In genomic region chr5:69092969-69093368, GRCh38 we compare ENCODE assay signal across 12 cellular contexts. TPM values are rescaled to one million over a fixed set of nuclear protein-coding genes. Genes with fewer than 3 reads are reported as not detected.
A peak's percentile ranks its signal among the peaks of the same experiment; 100 is the strongest.
DNase-seq lines count a peak whose midpoint lies in the region; ATAC-seq, FAIRE-seq and TF ChIP-seq lines count a peak whose summit lies in the region.
"Had no signal": no experiment of that assay in that cellular context is flagged by ENCODE, and none has a peak within 500 bp of the region (broad histone marks: within the 10 kb centered on the region; RNA-seq: fewer than 3 reads in every experiment).

No MANE protein-coding gene starts in this region.

- TF ChIP-seq CTCF in IMR-90 (conservative IDR thresholded peaks at IDR 0.05; ENCODE audit: low read depth, low read length) (no peak), astrocyte (IDR thresholded peaks at IDR 0.05; ENCODE audit: insufficient read depth, low read depth, low read length) (no peak), tibial artery (IDR thresholded peaks at IDR 0.05) (no peak)

- dilution Hi-C loops in IMR-90 (cut with HindIII; ENCODE audit: low sequenced_read_pairs, unreplicated experiment), result no loop called here

- H3K36me3 ChIP-seq in IMR-90 (ENCODE audit: control insufficient read depth, insufficient read depth, low read length) (peaks cover 4% of the 10 kb centered on the region; the same call in 1 of the 2 replicates), astrocyte (ENCODE audit: insufficient read depth, low read length) (peaks cover 5% of the 10 kb centered on the region), neuronal stem cell (replicated peaks in 1 of 2; ENCODE audit: control insufficient read depth in 2 of 2, insufficient read depth in 2 of 2, low read length in 2 of 2) (peaks cover 0 to 23% of the 10 kb centered on the region in 2 donors), tibial artery (no peaks in the 10 kb centered on the region)
- H3K36me3 ChIP-seq: sigmoid colon had no signal

- H3K27me3 Mint-ChIP-seq in activated CD4-positive, alpha-beta T cell treated with anti-CD3 and anti-CD28 coated beads, Interleukin-2, amount 10 ng/mL, durations not matched to agents 24 days and 14 days, result no peaks in the 10 kb centered on the region
- no peaks in the 10 kb centered on the region for H3K27me3 Mint-ChIP-seq in astrocyte (ENCODE audit: low read depth, unreplicated experiment)
- H3K27me3 Mint-ChIP-seq: effector memory CD8-positive, alpha-beta T cell had no signal

- no peak for DNase-seq in activated CD4-positive, alpha-beta T cell treated with anti-CD3 and anti-CD28 coated beads, Interleukin-2, amount 10 ng/mL, durations not matched to agents 24 days and 14 days
- no peak for DNase-seq in activated CD4-positive, alpha-beta T cell treated with anti-CD3 and anti-CD28 coated beads for 1 hour
- DNase-seq in IMR-90 (no peak), astrocyte (ENCODE audit: low read depth) (no peak), neuronal stem cell (ENCODE audit: low spot score) (no peak), COLO668 (lab: John Stamatoyannopoulos, UW; ENCODE audit: unreplicated experiment) (no peak), tibial artery (no peak)
- DNase-seq: kidney had no signal

- H3K4ac ChIP-seq in IMR-90 (ENCODE audit: low read depth, low read length), result no peak overlapping the region
- H3K4ac ChIP-seq in neuronal stem cell (ENCODE audit: low read length), result no peak overlapping the region

- intact Hi-C loops in activated CD4-positive, alpha-beta T cell treated with anti-CD3 and anti-CD28 coated beads, Interleukin-2, amount 10 ng/mL, durations not matched to agents 24 days and 14 days (cut with micrococcal nuclease), result loop anchor here (1.0 to 2.0 kb wide), 7 partner anchors 50 to 276 kb away; partner anchors contain the start of genes AK6, CCDC125, CCNB1 and CDK7
- intact Hi-C loops in IMR-90 (cut with micrococcal nuclease), result loop anchor here (2.0 to 10.0 kb wide), 4 partner anchors 46 to 276 kb away; partner anchors contain the start of genes AK6, RAD17 and TAF9
- intact Hi-C loops in tibial artery (cut with DNase I; ENCODE audit: low total_unique reads), result loop anchor here (5.0 to 10.0 kb wide), 2 partner anchors 122 to 274 kb away; partner anchors contain the start of genes AK6, RAD17 and TAF9

- H2BK5ac ChIP-seq in IMR-90 (ENCODE audit: low read depth, low read length, poor library complexity, severe bottlenecking) (no peak overlapping the region), neuronal stem cell (ENCODE audit: low read length) (no peak overlapping the region)

- no peak overlapping the region for H3K23ac ChIP-seq in IMR-90 (ENCODE audit: low read depth, low read length)
- H3K23ac ChIP-seq in neuronal stem cell (ENCODE audit: low read depth, low read length, poor library complexity), result no peak overlapping the region

- CTCF ChIA-PET in IMR-90 (lab: Yijun Ruan, JAX), result interaction anchor here (0.6 to 1.6 kb wide), 10 partner anchors 9 to 279 kb away, joined by 3 to 27 read pairs (median 4); partner anchors contain the start of gene CENPH

- no peak overlapping the region for H3K4me2 ChIP-seq in IMR-90 (ENCODE audit: low read depth, low read length)
- peak overlapping the region; percentile 66 for H3K4me2 ChIP-seq in astrocyte (ENCODE audit: low read length)
- no peak overlapping the region for H3K4me2 ChIP-seq in neuronal stem cell (ENCODE audit: insufficient read depth, low read length, poor library complexity, severe bottlenecking)

- H2BK15ac ChIP-seq in IMR-90 (ENCODE audit: low read depth, low read length) (no peak overlapping the region), neuronal stem cell (ENCODE audit: low read length) (no peak overlapping the region)

- H3K4me1 ChIP-seq in IMR-90 (ENCODE audit: control insufficient read depth, insufficient read depth, low read length), result peaks cover 3% of the 10 kb centered on the region; the same call in 1 of the 2 replicates
- peaks cover 11% of the 10 kb centered on the region for H3K4me1 ChIP-seq in astrocyte (ENCODE audit: insufficient read depth, low read length)
- peaks cover 0 to 1% of the 10 kb centered on the region in 2 donors for H3K4me1 ChIP-seq in neuronal stem cell (ENCODE audit: control insufficient read depth in 2 of 2, insufficient read depth in 1 of 2, low read depth in 1 of 2, low read length in 2 of 2)
- H3K4me1 ChIP-seq in tibial artery, result peaks cover 0 to 24% (median 11%) of the 10 kb centered on the region in 4 donors

- no peak overlapping the region for H2AK9ac ChIP-seq in IMR-90 (replicated peaks; ENCODE audit: low read depth, low read length, poor library complexity)

- no CpG with 5 or more reads among the region's 6 CpGs for WGBS in IMR-90 (ENCODE audit: extremely low coverage in 2 of 2, insufficient read length in 1 of 2), 2 experiments
- no CpG with 5 or more reads among the region's 6 CpGs for WGBS in neuronal stem cell (ENCODE audit: extremely low coverage in 2 of 2, insufficient read length in 2 of 2, insufficient replicate concordance in 1 of 2), 2 donors

- H3K27ac ChIP-seq in IMR-90 (ENCODE audit: insufficient read depth, low read length) (no peak overlapping the region), astrocyte (ENCODE audit: low read depth, low read length) (no peak overlapping the region), neuronal stem cell (replicated peaks; ENCODE audit: low read length) (no peak overlapping the region), tibial artery (peak overlapping the region in 1 of 2 donors; percentile 99)
- H3K27ac ChIP-seq: brain microvascular endothelial cell had no signal

- H2BK12ac ChIP-seq in neuronal stem cell (ENCODE audit: low read length), result no peak overlapping the region

- no peak overlapping the region for H4K91ac ChIP-seq in IMR-90 (ENCODE audit: insufficient read depth, low read depth, low read length)
- H4K91ac ChIP-seq in neuronal stem cell (ENCODE audit: low read depth, low read length, poor library complexity), result no peak overlapping the region

- peaks cover 40% of the 10 kb centered on the region for H3K79me2 ChIP-seq in astrocyte (ENCODE audit: insufficient read depth, low read length)

- no peak overlapping the region for H3K18ac ChIP-seq in IMR-90 (ENCODE audit: low read depth, low read length)
- no peak overlapping the region for H3K18ac ChIP-seq in neuronal stem cell (ENCODE audit: low read length)

- no TSS peak for BruUV-seq in IMR-90 (replicated peaks; lab: Mats Ljungman, UMichigan)

- no peak overlapping the region for H3K4me3 Mint-ChIP-seq in activated CD4-positive, alpha-beta T cell treated with anti-CD3 and anti-CD28 coated beads, Interleukin-2, amount 10 ng/mL, durations not matched to agents 24 days and 14 days
- peak overlapping the region; percentile 50 for H3K4me3 Mint-ChIP-seq in astrocyte (ENCODE audit: unreplicated experiment)

- H3K9me3 Mint-ChIP-seq in activated CD4-positive, alpha-beta T cell treated with anti-CD3 and anti-CD28 coated beads, Interleukin-2, amount 10 ng/mL, durations not matched to agents 24 days and 14 days, result no peaks in the 10 kb centered on the region
- no peaks in the 10 kb centered on the region for H3K9me3 Mint-ChIP-seq in astrocyte (ENCODE audit: unreplicated experiment)
- H3K9me3 Mint-ChIP-seq: effector memory CD8-positive, alpha-beta T cell had no signal

- H3K36me3 Mint-ChIP-seq in activated CD4-positive, alpha-beta T cell treated with anti-CD3 and anti-CD28 coated beads, Interleukin-2, amount 10 ng/mL, durations not matched to agents 24 days and 14 days (ENCODE audit: low read depth), result peaks cover 24% of the 10 kb centered on the region
- peaks cover 2% of the 10 kb centered on the region for H3K36me3 Mint-ChIP-seq in astrocyte (ENCODE audit: low read depth, unreplicated experiment)

- H3K56ac ChIP-seq in IMR-90 (ENCODE audit: extremely low read depth, insufficient read depth, low read length), result no peak overlapping the region

- no peaks in the 10 kb centered on the region for H3K9me1 ChIP-seq in IMR-90 (ENCODE audit: insufficient read depth, low read length)

- H4K5ac ChIP-seq in IMR-90 (ENCODE audit: low read depth, low read length), result peak overlapping the region; percentile 4; the same call in 1 of the 2 replicates

- H4K8ac ChIP-seq in IMR-90 (ENCODE audit: low read depth in 2 of 2, low read length in 2 of 2) (no peak overlapping the region; a peak in 1 of 4 replicates), neuronal stem cell (ENCODE audit: low read depth, low read length) (no peak overlapping the region)

- H3K79me1 ChIP-seq in IMR-90 (ENCODE audit: low read depth in 1 of 2, low read length in 2 of 2) (peaks cover 13 to 26% of the 10 kb centered on the region in 2 experiments), neuronal stem cell (ENCODE audit: low read depth, low read length) (peaks cover 3% of the 10 kb centered on the region)

- FAIRE-seq in astrocyte (lab: Jason Lieb, UNC), result no peak

- H3K9ac ChIP-seq in IMR-90 (ENCODE audit: low read depth, low read length) (no peak overlapping the region), astrocyte (ENCODE audit: low read length) (no peak overlapping the region), neuronal stem cell (ENCODE audit: low read depth, low read length, poor library complexity) (no peak overlapping the region)

- H2BK120ac ChIP-seq in IMR-90 (ENCODE audit: low read depth, low read length), result no peak overlapping the region
- no peak overlapping the region for H2BK120ac ChIP-seq in neuronal stem cell (ENCODE audit: low read depth, low read length)

- no peaks in the 10 kb centered on the region for H3K9me3 ChIP-seq in IMR-90 (ENCODE audit: control insufficient read depth, insufficient read depth, low read length)
- H3K9me3 ChIP-seq in astrocyte (ENCODE audit: insufficient read depth, low read depth, low read length), result no peaks in the 10 kb centered on the region
- H3K9me3 ChIP-seq in neuronal stem cell (replicated peaks in 1 of 2; ENCODE audit: control insufficient read depth in 2 of 2, insufficient read depth in 1 of 2, low read depth in 1 of 2, low read length in 2 of 2), result no peaks in the 10 kb centered on the region
- H3K9me3 ChIP-seq in tibial artery, result no peaks in the 10 kb centered on the region
- H3K9me3 ChIP-seq: sigmoid colon had no signal

- no peak overlapping the region for H2AK5ac ChIP-seq in IMR-90 (ENCODE audit: low read depth, low read length)
- H2AK5ac ChIP-seq in neuronal stem cell (ENCODE audit: low read depth, low read length), result no peak overlapping the region

- H3K14ac ChIP-seq in IMR-90 (replicated peaks; ENCODE audit: low read depth, low read length) (no peak overlapping the region), neuronal stem cell (ENCODE audit: low read length) (no peak overlapping the region)

- no peak for TF ChIP-seq RAD21 in IMR-90 (IDR thresholded peaks at IDR 0.05; ENCODE audit: low read length)

- no peak for ATAC-seq in IMR-90 (ENCODE audit: low read depth)
- ATAC-seq in GM19452 (IDR thresholded peaks at IDR 0.05; ENCODE audit: unreplicated experiment), result no peak

- no peak for TF ChIP-seq POLR2A in IMR-90 (IDR thresholded peaks at IDR 0.05; ENCODE audit: low read depth, low read length)

- H4K20me1 ChIP-seq in IMR-90 (ENCODE audit: insufficient read depth, low read length) (peaks cover 4% of the 10 kb centered on the region; the same call in 1 of the 2 replicates), astrocyte (ENCODE audit: insufficient read depth, low read length) (peaks cover 13% of the 10 kb centered on the region)

- H2AFZ ChIP-seq in IMR-90 (replicated peaks; ENCODE audit: low read length, poor library complexity), result no peak overlapping the region
- no peak overlapping the region for H2AFZ ChIP-seq in astrocyte (ENCODE audit: low read depth, low read length)
- H2AFZ ChIP-seq in neuronal stem cell (ENCODE audit: low read length), result peak overlapping the region; percentile 82

- in situ Hi-C loops in IMR-90 (cut with MboI; ENCODE audit: low sequenced_read_pairs), result no loop called here

- POLR2A ChIA-PET in IMR-90 (lab: Charles Lee; ENCODE audit: unreplicated experiment), result no interaction called here

- H3K27ac Mint-ChIP-seq in activated CD4-positive, alpha-beta T cell treated with anti-CD3 and anti-CD28 coated beads, Interleukin-2, amount 10 ng/mL, durations not matched to agents 24 days and 14 days, result peak overlapping the region; percentile 91
- H3K27ac Mint-ChIP-seq in astrocyte (ENCODE audit: unreplicated experiment), result peak overlapping the region; percentile 47

- no peaks in the 10 kb centered on the region for H3K27me3 ChIP-seq in IMR-90 (ENCODE audit: control insufficient read depth, insufficient read depth, low read length)
- no peaks in the 10 kb centered on the region for H3K27me3 ChIP-seq in astrocyte (ENCODE audit: insufficient read depth, low read length)
- H3K27me3 ChIP-seq in neuronal stem cell (ENCODE audit: control insufficient read depth in 3 of 3, insufficient read depth in 3 of 3, low read depth in 1 of 3, low read length in 3 of 3), result no peaks in the 10 kb centered on the region
- no peaks in the 10 kb centered on the region for H3K27me3 ChIP-seq in tibial artery
- H3K27me3 ChIP-seq: brain microvascular endothelial cell, sigmoid colon had no signal

- H3K4me3 ChIP-seq in IMR-90 (ENCODE audit: insufficient read depth, low read depth, low read length), result no peak overlapping the region
- no peak overlapping the region for H3K4me3 ChIP-seq in astrocyte (ENCODE audit: insufficient read depth, low read depth, low read length)
- no peak overlapping the region for H3K4me3 ChIP-seq in neuronal stem cell (ENCODE audit: low read length in 2 of 2)
- no peak overlapping the region for H3K4me3 ChIP-seq in tibial artery

- H2BK20ac ChIP-seq in IMR-90 (ENCODE audit: low read depth, low read length), result no peak overlapping the region

- H3K4me1 Mint-ChIP-seq in activated CD4-positive, alpha-beta T cell treated with anti-CD3 and anti-CD28 coated beads, Interleukin-2, amount 10 ng/mL, durations not matched to agents 24 days and 14 days, result peaks cover 26% of the 10 kb centered on the region
- peaks cover 17% of the 10 kb centered on the region for H3K4me1 Mint-ChIP-seq in astrocyte (ENCODE audit: low read depth, unreplicated experiment)

RNA-seq across cellular contexts. Expression of gene SLC30A5, which starts 0.8 kb away (rescaled TPM):
- total RNA-seq in activated CD4-positive, alpha-beta T cell treated with anti-CD3 and anti-CD28 coated beads, Interleukin-2, amount 10 ng/mL, durations not matched to agents 24 days and 14 days, result 60.2 and 65.4 TPM in 2 replicates
- total RNA-seq in IMR-90 (2012; rRNA removed) (34.8 and 63.3 TPM in 2 replicates), astrocyte (58.8 and 62.1 TPM in 2 replicates)
- polyA plus RNA-seq in IMR-90 (2012; rRNA removed), result 15.6 and 21.2 TPM in 2 replicates
- 8.2 and 8.3 TPM in 2 replicates for polyA plus RNA-seq in IMR-90 (2012; cell fraction: cytosol; rRNA removed)
- 9.8 and 38.2 TPM in 2 replicates for polyA plus RNA-seq in IMR-90 (2012; cell fraction: nucleus; rRNA removed; ENCODE audit: low replicate concordance)
- polyA plus RNA-seq in neuronal stem cell (2013, experiment 1 of 2), result 27.2 TPM
- 28.0 TPM for polyA plus RNA-seq in neuronal stem cell (2013, experiment 2 of 2)
